12 cellular contexts compared by ENCODE assay signal in the genomic region with DNA sequence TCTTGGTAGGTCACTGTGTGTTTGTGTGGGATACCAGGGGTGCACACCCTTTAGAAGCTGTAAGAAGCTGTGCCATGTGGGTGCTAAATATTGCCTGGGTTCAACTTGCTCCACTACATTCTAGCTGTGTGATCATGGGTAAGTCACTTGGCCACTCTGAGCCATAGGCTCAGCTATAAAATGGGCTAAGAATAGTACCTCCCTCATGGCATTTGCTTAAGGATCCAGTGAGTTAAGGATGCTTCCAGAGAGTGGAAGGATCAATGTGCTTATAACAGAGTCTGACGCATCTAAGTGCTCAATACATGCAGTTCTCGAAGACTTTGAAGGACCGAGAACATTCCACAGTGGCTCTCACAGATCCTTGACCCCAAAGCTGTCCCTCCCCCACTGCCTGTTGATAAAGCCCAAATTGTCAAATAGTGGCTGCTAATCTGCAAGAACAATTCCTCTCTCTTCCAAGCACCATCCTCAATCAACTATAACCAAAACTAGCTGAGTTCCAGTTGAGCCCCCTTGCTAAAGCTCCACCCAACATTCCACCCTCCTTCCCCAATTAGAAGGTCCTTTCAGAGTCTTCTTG. TPM values are rescaled to one million over a fixed set of nuclear protein-coding genes. Genes with fewer than 3 reads are reported as not detected.
DNase-seq lines count a peak whose midpoint lies in the region; ATAC-seq and TF ChIP-seq lines count a peak whose summit lies in the region.
"Had no signal": no experiment of that assay in that cellular context is flagged by ENCODE, and none has a peak within 500 bp of the region (broad histone marks: within the 10 kb centered on the region; RNA-seq: fewer than 3 reads in every experiment).

No MANE protein-coding gene starts in this region.

- no peak overlapping the region for H3K4me3 ChIP-seq in Peyer's patch
- H3K4me3 ChIP-seq in OCI-LY7 (ENCODE audit: low read depth, low read length, poor library complexity, severe bottlenecking) = no peak overlapping the region
- no peak overlapping the region for H3K4me3 ChIP-seq in brain microvascular endothelial cell (ENCODE audit: low read depth, low read length)

- H2AFZ ChIP-seq in OCI-LY7 (ENCODE audit: low read length) = no peak overlapping the region

- no peak overlapping the region for H3K4me2 ChIP-seq in OCI-LY7 (ENCODE audit: low read length)

- no peak for DNase-seq in activated naive CD4-positive, alpha-beta T cell treated with anti-CD3 and anti-CD28 coated beads for 36 hours
- no peak for DNase-seq in activated naive CD4-positive, alpha-beta T cell (lab: John Stamatoyannopoulos, UW)
- DNase-seq in Peyer's patch = no peak
- DNase-seq in endothelial cell (ENCODE audit: low spot score) = no peak
- no peak for DNase-seq in stimulated activated naive CD8-positive, alpha-beta T cell treated with anti-CD3 and anti-CD28 coated beads, Interleukin-15, amount 100 ng/mL, for 72 hours
- no peak for DNase-seq in OCI-LY7 (ENCODE audit: low spot score)
- no peak for DNase-seq in brain microvascular endothelial cell
- DNase-seq: amygdala, midbrain had no signal

- no peaks in the 10 kb centered on the region for H3K27me3 Mint-ChIP-seq in activated naive CD4-positive, alpha-beta T cell treated with anti-CD3 and anti-CD28 coated beads for 36 hours (ENCODE audit: low read depth)
- peaks cover 1% of the 10 kb centered on the region for H3K27me3 Mint-ChIP-seq in endothelial cell (ENCODE audit: unreplicated experiment)
- no peaks in the 10 kb centered on the region for H3K27me3 Mint-ChIP-seq in stimulated activated naive CD8-positive, alpha-beta T cell treated with anti-CD3 and anti-CD28 coated beads, Interleukin-15, amount 100 ng/mL, for 72 hours

- no peaks in the 10 kb centered on the region for H3K36me3 ChIP-seq in Peyer's patch
- H3K36me3 ChIP-seq in OCI-LY7 (ENCODE audit: insufficient read depth, low read length) = no peaks in the 10 kb centered on the region
- no peaks in the 10 kb centered on the region for H3K36me3 ChIP-seq in brain microvascular endothelial cell (replicated peaks)

- no peaks in the 10 kb centered on the region for H4K20me1 ChIP-seq in OCI-LY7 (ENCODE audit: insufficient read depth, low read length)

- H3K9me3 Mint-ChIP-seq in activated naive CD4-positive, alpha-beta T cell treated with anti-CD3 and anti-CD28 coated beads for 36 hours = no peaks in the 10 kb centered on the region
- no peaks in the 10 kb centered on the region for H3K9me3 Mint-ChIP-seq in endothelial cell (ENCODE audit: unreplicated experiment)
- H3K9me3 Mint-ChIP-seq in stimulated activated naive CD8-positive, alpha-beta T cell treated with anti-CD3 and anti-CD28 coated beads, Interleukin-15, amount 100 ng/mL, for 72 hours = no peaks in the 10 kb centered on the region
- H3K9me3 Mint-ChIP-seq: dendritic cell treated with granulocyte-macrophage colony-stimulating factor and Interleukin-4, amounts not matched to agents 40 ng/mL and 50 ng/mL, for 4 days had no signal

- H3K9me2 ChIP-seq in OCI-LY7 (ENCODE audit: insufficient read depth, low read length) = no peaks in the 10 kb centered on the region

- H3K4me3 Mint-ChIP-seq in activated naive CD4-positive, alpha-beta T cell treated with anti-CD3 and anti-CD28 coated beads for 36 hours = peak overlapping the region; percentile 85
- H3K4me3 Mint-ChIP-seq in endothelial cell (ENCODE audit: unreplicated experiment) = no peak overlapping the region
- peak overlapping the region; percentile 82 to 93 for H3K4me3 Mint-ChIP-seq in stimulated activated naive CD8-positive, alpha-beta T cell treated with anti-CD3 and anti-CD28 coated beads, Interleukin-15, amount 100 ng/mL, for 72 hours
- H3K4me3 Mint-ChIP-seq: dendritic cell treated with granulocyte-macrophage colony-stimulating factor and Interleukin-4, amounts not matched to agents 40 ng/mL and 50 ng/mL, for 4 days had no signal

- H3K4me1 ChIP-seq in Peyer's patch (peaks cover 0 to 5% (median 0%) of the 10 kb centered on the region in 4 donors), OCI-LY7 (ENCODE audit: insufficient read depth, low read length, poor library complexity, severe bottlenecking) (no peaks in the 10 kb centered on the region)

- POLR2A ChIA-PET in OCI-LY7 (lab: Charles Lee) = no interaction called here

- H3K27me3 ChIP-seq in Peyer's patch = no peaks in the 10 kb centered on the region
- H3K27me3 ChIP-seq in brain microvascular endothelial cell (replicated peaks) = no peaks in the 10 kb centered on the region

- ATAC-seq in stimulated activated naive CD8-positive, alpha-beta T cell treated with anti-CD3 and anti-CD28 coated beads, Interleukin-15, amount 100 ng/mL, for 72 hours = no peak
- no peak for ATAC-seq in HG03565 (IDR thresholded peaks at IDR 0.05; ENCODE audit: unreplicated experiment)

- peaks cover 38% of the 10 kb centered on the region for H3K36me3 Mint-ChIP-seq in activated naive CD4-positive, alpha-beta T cell treated with anti-CD3 and anti-CD28 coated beads for 36 hours (ENCODE audit: low read depth)
- H3K36me3 Mint-ChIP-seq in endothelial cell (ENCODE audit: low read depth, unreplicated experiment) = no peaks in the 10 kb centered on the region

- H3K4me1 Mint-ChIP-seq in activated naive CD4-positive, alpha-beta T cell treated with anti-CD3 and anti-CD28 coated beads for 36 hours (ENCODE audit: low read depth) = peaks cover 70% of the 10 kb centered on the region
- peaks cover 15% of the 10 kb centered on the region for H3K4me1 Mint-ChIP-seq in endothelial cell (ENCODE audit: unreplicated experiment)
- H3K4me1 Mint-ChIP-seq in stimulated activated naive CD8-positive, alpha-beta T cell treated with anti-CD3 and anti-CD28 coated beads, Interleukin-15, amount 100 ng/mL, for 72 hours = peaks cover 97% of the 10 kb centered on the region

- in situ Hi-C loops in brain microvascular endothelial cell (cut with HindIII; ENCODE audit: low pct_ligation_motif_present, low sequenced_read_pairs) = no loop called here

- BruUV-seq in OCI-LY7 (replicated peaks; lab: Mats Ljungman, UMichigan) = no TSS peak

- TF ChIP-seq POLR2A in Peyer's patch (IDR thresholded peaks at IDR 0.05) = no peak

- CTCF ChIA-PET in activated naive CD4-positive, alpha-beta T cell treated with anti-CD3 and anti-CD28 coated beads for 36 hours (lab: Charles Lee) = interaction anchor here (0.8 to 5.3 kb wide), 13 partner anchors 13 to 138 kb away, joined by 3 to 42 read pairs (median 5); partner anchors contain the start of gene IL2RB
- CTCF ChIA-PET in OCI-LY7 (lab: Charles Lee; ENCODE audit: unreplicated experiment) = no interaction called here

- H3K27ac Mint-ChIP-seq in activated naive CD4-positive, alpha-beta T cell treated with anti-CD3 and anti-CD28 coated beads for 36 hours = peak overlapping the region; percentile 99
- peak overlapping the region; percentile 30 for H3K27ac Mint-ChIP-seq in endothelial cell (ENCODE audit: unreplicated experiment)
- H3K27ac Mint-ChIP-seq in stimulated activated naive CD8-positive, alpha-beta T cell treated with anti-CD3 and anti-CD28 coated beads, Interleukin-15, amount 100 ng/mL, for 72 hours = peak overlapping the region; percentile 98 to 99

- H3K79me2 ChIP-seq in OCI-LY7 (ENCODE audit: insufficient read depth, low read depth, low read length) = no peaks in the 10 kb centered on the region

- TF ChIP-seq CTCF in Peyer's patch (IDR thresholded peaks at IDR 0.05) = no peak
- TF ChIP-seq CTCF in endothelial cell (IDR thresholded peaks at IDR 0.05; ENCODE audit: unreplicated experiment) = no peak
- TF ChIP-seq CTCF in OCI-LY7 (conservative IDR thresholded peaks at IDR 0.05; ENCODE audit: low read length) = no peak
- TF ChIP-seq CTCF in brain microvascular endothelial cell (IDR thresholded peaks at IDR 0.05; ENCODE audit: low read depth, low read length, missing control alignments) = no peak

- intact Hi-C loops in activated naive CD4-positive, alpha-beta T cell treated with anti-CD3 and anti-CD28 coated beads for 36 hours (cut with micrococcal nuclease) = loop anchor here (1.0 kb wide), 9 partner anchors 16 to 593 kb away; partner anchors contain the start of genes EIF3D, GGA1 and IL2RB
- intact Hi-C loops in OCI-LY7 (cut with micrococcal nuclease; ENCODE audit: unreplicated experiment) = no loop called here

- H3K27ac ChIP-seq in Peyer's patch = peak overlapping the region; percentile 60 to 79 (median 66)
- no peak overlapping the region for H3K27ac ChIP-seq in OCI-LY7 (ENCODE audit: low read depth, low read length, poor library complexity, severe bottlenecking)
- no peak overlapping the region for H3K27ac ChIP-seq in brain microvascular endothelial cell

- H3K9me3 ChIP-seq in Peyer's patch (no peaks in the 10 kb centered on the region), OCI-LY7 (ENCODE audit: low read length) (no peaks in the 10 kb centered on the region)

RNA-seq across cellular contexts. Expression of gene TMPRSS6, which starts 13.2 kb away (rescaled TPM):
- 10 to 100 TPM; 10.7 to 10.9 TPM for total RNA-seq in activated naive CD4-positive, alpha-beta T cell treated with anti-CD3 and anti-CD28 coated beads for 36 hours
- under 1 TPM in 2 of 4 donors, not detected in 2; 0.27 to 0.88 TPM for total RNA-seq in Peyer's patch
- total RNA-seq in endothelial cell (ENCODE audit: unreplicated experiment) = not detected
- total RNA-seq in OCI-LY7 (2014; rRNA removed; shearing (Covaris generic)) = not detected in 2 replicates
- not detected in 2 replicates for total RNA-seq in OCI-LY7 (2022)
- total RNA-seq: urinary bladder had no signal

RNA-seq across cellular contexts. Expression of gene IL2RB, which starts 27.0 kb away (rescaled TPM):
- total RNA-seq in activated naive CD4-positive, alpha-beta T cell treated with anti-CD3 and anti-CD28 coated beads for 36 hours = 100 to 1,000 TPM; 126 to 134 TPM
- total RNA-seq in Peyer's patch (1 to 10 TPM; 1.5 to 7.0 (median 5.0) TPM), endothelial cell (ENCODE audit: unreplicated experiment) (0.51 TPM), OCI-LY7 (2022) (not detected in 2 replicates)
- not detected in 2 replicates for total RNA-seq in OCI-LY7 (2014; rRNA removed; shearing (Covaris generic))

Comparison
In these comparisons a context has a peak if more than half of its experiments do, and no peak if none do; other contexts are left out.
1. H3K27ac Mint-ChIP-seq: peak in every context shown above with its lines; median percentile 99 in activated naive CD4-positive, alpha-beta T cell treated with anti-CD3 and anti-CD28 coated beads for 36 hours; 98 in stimulated activated naive CD8-positive, alpha-beta T cell treated with anti-CD3 and anti-CD28 coated beads, Interleukin-15, amount 100 ng/mL, for 72 hours; 30 in endothelial cell.
2. H3K27ac ChIP-seq: peak in Peyer's patch (4 of 4); none in OCI-LY7 (single experiment) and brain microvascular endothelial cell (single experiment).
3. RNA of gene TMPRSS6, which starts 13.2 kb away (total RNA-seq): 10.7 to 10.9 TPM in activated naive CD4-positive, alpha-beta T cell treated with anti-CD3 and anti-CD28 coated beads for 36 hours; 0.27 to 0.88 TPM in Peyer's patch, not detected in endothelial cell (single experiment) and not detected in OCI-LY7; every median in the first group is over 4 times any median in the second.
4. RNA of gene IL2RB, which starts 27.0 kb away (total RNA-seq): 126 to 134 TPM in activated naive CD4-positive, alpha-beta T cell treated with anti-CD3 and anti-CD28 coated beads for 36 hours; 1.5 to 7.0 TPM in Peyer's patch, 0.51 TPM in endothelial cell (single experiment) and not detected in OCI-LY7; every median in the first group is over 10 times any median in the second.